ENCODE assay signal across 13 cellular contexts in the genomic region with DNA sequence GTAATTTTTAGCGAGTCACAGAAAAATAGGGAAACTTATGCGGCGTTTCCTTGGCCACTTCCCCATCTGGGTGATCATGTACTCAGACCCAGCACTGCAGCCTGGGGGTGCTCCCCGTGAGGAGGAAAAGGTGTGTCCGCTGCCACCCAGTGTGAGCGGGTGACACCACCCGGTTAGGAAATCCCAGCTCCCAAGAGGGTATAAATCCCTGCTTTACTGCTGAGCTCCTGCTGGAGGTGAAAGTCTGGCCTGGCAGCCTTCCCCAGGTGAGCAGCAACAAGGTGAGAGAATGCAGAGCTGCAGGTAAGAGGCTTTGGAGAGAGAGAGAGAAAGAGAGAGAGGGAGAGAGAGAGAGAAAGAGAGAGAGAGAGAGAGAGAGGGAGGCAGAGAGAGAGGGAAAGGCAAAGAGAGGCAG. TPM values are rescaled to one million over a fixed set of nuclear protein-coding genes. Genes with fewer than 3 reads are reported as not detected.
A peak's percentile ranks its signal among the peaks of the same experiment; 100 is the strongest.
DNase-seq lines count a peak whose midpoint lies in the region; ATAC-seq, FAIRE-seq and TF ChIP-seq lines count a peak whose summit lies in the region.
"Had no signal": no experiment of that assay in that cellular context is flagged by ENCODE, and none has a peak within 500 bp of the region (broad histone marks: within the 10 kb centered on the region; RNA-seq: fewer than 3 reads in every experiment).

A gene with protein sequence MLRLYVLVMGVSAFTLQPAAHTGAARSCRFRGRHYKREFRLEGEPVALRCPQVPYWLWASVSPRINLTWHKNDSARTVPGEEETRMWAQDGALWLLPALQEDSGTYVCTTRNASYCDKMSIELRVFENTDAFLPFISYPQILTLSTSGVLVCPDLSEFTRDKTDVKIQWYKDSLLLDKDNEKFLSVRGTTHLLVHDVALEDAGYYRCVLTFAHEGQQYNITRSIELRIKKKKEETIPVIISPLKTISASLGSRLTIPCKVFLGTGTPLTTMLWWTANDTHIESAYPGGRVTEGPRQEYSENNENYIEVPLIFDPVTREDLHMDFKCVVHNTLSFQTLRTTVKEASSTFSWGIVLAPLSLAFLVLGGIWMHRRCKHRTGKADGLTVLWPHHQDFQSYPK (plus strand): TSS at position 230 of the 415 bp plus-strand sequence. CDS start 16,616 bp downstream, outside the sequence.

- H3K27ac ChIP-seq in kidney (ENCODE audit: low read depth in 2 of 2, low read length in 2 of 2): no peak within 1 kb of the TSS
- H3K27ac ChIP-seq in gastrocnemius medialis: no peak within 1 kb of the TSS

- peaks cover 0 to 5% of the 10 kb centered on the region in 2 donors for H3K4me1 ChIP-seq in kidney (ENCODE audit: control insufficient read depth in 1 of 2, insufficient read depth in 1 of 2, low read depth in 1 of 2, low read length in 2 of 2)
- no peaks in the 10 kb centered on the region for H3K4me1 ChIP-seq in gastrocnemius medialis

- H3K9me3 Mint-ChIP-seq in activated CD4-positive, alpha-beta T cell treated with anti-CD3 and anti-CD28 coated beads, Interleukin-2, amount 10 ng/mL, durations not matched to agents 24 days and 14 days: no peaks in the 10 kb centered on the region

- no peak for FAIRE-seq in kidney (lab: Jason Lieb, UNC)
- FAIRE-seq: D721Med had no signal

- H3K4me3 Mint-ChIP-seq in activated CD4-positive, alpha-beta T cell treated with anti-CD3 and anti-CD28 coated beads, Interleukin-2, amount 10 ng/mL, durations not matched to agents 24 days and 14 days: no peak within 1 kb of the TSS

- in situ Hi-C loops in gastrocnemius medialis (cut with MboI; ENCODE audit: low sequenced_read_pairs in 4 of 4): loop anchor here in 2 of 4 donors (25.0 kb wide), 2 partner anchors 446 to 471 kb away; partner anchors contain the start of gene SLC9A4 (in 1 of the 2)

- intact Hi-C loops in kidney (cut with DNase I) (no loop called here), gastrocnemius medialis (cut with DNase I; ENCODE audit: low total_unique reads) (no loop called here)
- intact Hi-C loops in activated CD4-positive, alpha-beta T cell treated with anti-CD3 and anti-CD28 coated beads, Interleukin-2, amount 10 ng/mL, durations not matched to agents 24 days and 14 days (cut with micrococcal nuclease): no loop called here

- H3K4me1 Mint-ChIP-seq in activated CD4-positive, alpha-beta T cell treated with anti-CD3 and anti-CD28 coated beads, Interleukin-2, amount 10 ng/mL, durations not matched to agents 24 days and 14 days: peaks cover 9% of the 10 kb centered on the region

- peaks cover 0 to 4% (median under 1%) of the 10 kb centered on the region in 3 donors for H3K27me3 ChIP-seq in gastrocnemius medialis

- H3K4me3 ChIP-seq in kidney (ENCODE audit: low read length in 2 of 2): no peak within 1 kb of the TSS
- H3K4me3 ChIP-seq in gastrocnemius medialis: no peak within 1 kb of the TSS

- peak within 1 kb of the TSS in 1 of 2 donors; percentile 26 for H3K9ac ChIP-seq in kidney (ENCODE audit: low read length in 2 of 2)

- ATAC-seq in gastrocnemius medialis (no peak), HG03108 (IDR thresholded peaks at IDR 0.05; ENCODE audit: unreplicated experiment) (no peak)

- no peak within 1 kb of the TSS for H3K27ac Mint-ChIP-seq in activated CD4-positive, alpha-beta T cell treated with anti-CD3 and anti-CD28 coated beads, Interleukin-2, amount 10 ng/mL, durations not matched to agents 24 days and 14 days

- DNase-seq in HT-29 (ENCODE audit: low spot score): peak; percentile 27
- DNase-seq in SKM-1 treated with dmso at 0.1 percent for 144 hours (lab: John Stamatoyannopoulos, UW; ENCODE audit: unreplicated experiment): peak; percentile 71
- no peak for DNase-seq in kidney
- DNase-seq in gastrocnemius medialis: peak; percentile 20 to 41
- DNase-seq in activated effector memory CD4-positive, alpha-beta T cell treated with anti-CD3 and anti-CD28 coated beads, Interleukin-2, amount 50 U/mL, for 16 hours: no peak
- no peak for DNase-seq in A172 (ENCODE audit: low spot score)
- no peak for DNase-seq in activated CD4-positive, alpha-beta T cell treated with anti-CD3 and anti-CD28 coated beads, Interleukin-2, amount 10 ng/mL, durations not matched to agents 24 days and 14 days
- DNase-seq: NCI-H526 treated with DMSO at 0.1 percent for 48 hours; stimulated activated CD4-positive, alpha-beta T cell treated with anti-CD3 and anti-CD28 coated beads, Interleukin-4, amount 100 ng/mL, for 24 hours had no signal

- H3K36me3 Mint-ChIP-seq in activated CD4-positive, alpha-beta T cell treated with anti-CD3 and anti-CD28 coated beads, Interleukin-2, amount 10 ng/mL, durations not matched to agents 24 days and 14 days (ENCODE audit: low read depth): no peaks in the 10 kb centered on the region

- H3K36me3 ChIP-seq in kidney (ENCODE audit: control insufficient read depth in 1 of 2, insufficient read depth in 2 of 2, low read length in 2 of 2): no peaks in the 10 kb centered on the region
- no peaks in the 10 kb centered on the region for H3K36me3 ChIP-seq in gastrocnemius medialis

- peak in 1 of 2 donors; percentile 16 for TF ChIP-seq POLR2A in gastrocnemius medialis (IDR thresholded peaks at IDR 0.05)

- H3K9me3 ChIP-seq in kidney (ENCODE audit: control insufficient read depth in 1 of 2, low read length in 2 of 2): no peaks in the 10 kb centered on the region
- H3K9me3 ChIP-seq in gastrocnemius medialis: no peaks in the 10 kb centered on the region

- no peak for TF ChIP-seq CTCF in kidney (IDR thresholded peaks at IDR 0.05; ENCODE audit: borderline replicate concordance, extremely low read depth, insufficient read depth)
- TF ChIP-seq CTCF in gastrocnemius medialis (IDR thresholded peaks at IDR 0.05 in 4 of 5, conservative IDR thresholded peaks at IDR 0.05 in 1 of 5): no peak

- H3K27me3 Mint-ChIP-seq in activated CD4-positive, alpha-beta T cell treated with anti-CD3 and anti-CD28 coated beads, Interleukin-2, amount 10 ng/mL, durations not matched to agents 24 days and 14 days: peaks cover 22% of the 10 kb centered on the region

RNA-seq across cellular contexts. Expression of the gene that starts here (rescaled TPM):
- 3.9 and 6.6 TPM in 2 replicates for total RNA-seq in HT-29 (2014; rRNA removed; shearing (Covaris generic))
- 20.0 TPM for total RNA-seq in kidney
- polyA plus RNA-seq in kidney (ENCODE audit: insufficient read depth, low read depth, low replicate concordance): 11.2 TPM
- total RNA-seq in gastrocnemius medialis: 10 to 100 TPM in 1 of 4 donors, 1 to 10 TPM in 3; 2.1 to 13.1 (median 5.8) TPM
- total RNA-seq in A172 (2014; rRNA removed; shearing (Covaris generic)): not detected in 2 replicates
- total RNA-seq in activated CD4-positive, alpha-beta T cell treated with anti-CD3 and anti-CD28 coated beads, Interleukin-2, amount 10 ng/mL, durations not matched to agents 24 days and 14 days: 1.5 and 1.6 TPM in 2 replicates
- total RNA-seq: chondrocyte, myocyte had no signal

Comparison
In these comparisons a context has a peak if more than half of its experiments do, and no peak if none do; other contexts are left out.
1. DNase-seq: peak in HT-29 (single experiment), SKM-1 treated with dmso at 0.1 percent for 144 hours (single experiment) and gastrocnemius medialis (2 of 2); none in kidney (single experiment), activated effector memory CD4-positive, alpha-beta T cell treated with anti-CD3 and anti-CD28 coated beads, Interleukin-2, amount 50 U/mL, for 16 hours (single experiment), A172 (single experiment) and activated CD4-positive, alpha-beta T cell treated with anti-CD3 and anti-CD28 coated beads, Interleukin-2, amount 10 ng/mL, durations not matched to agents 24 days and 14 days (single experiment).